1 cellular context compared by ENCODE assay signal in genomic region chr16:57128787-57129389, GRCh38.
TF ChIP-seq lines count a peak whose summit lies in the region.

No MANE protein-coding gene starts in this region.

TF ChIP-seq in H1, 55 proteins besides CTCF, POLR2A, EP300 and RAD21 (continued from another document):
- no peak for TF ChIP-seq SP2 (IDR thresholded peaks at IDR 0.05; ENCODE audit: low read length)
- no peak for TF ChIP-seq CTBP2 (IDR thresholded peaks at IDR 0.05; ENCODE audit: borderline replicate concordance, insufficient read depth, insufficient read length, low read length)
- TF ChIP-seq RNF2 (IDR thresholded peaks at IDR 0.05; ENCODE audit: borderline replicate concordance, low read depth, low read length, missing control alignments, poor library complexity, severe bottlenecking), result no peak
- TF ChIP-seq SIN3A (conservative IDR thresholded peaks at IDR 0.05 in 1 of 2, IDR thresholded peaks at IDR 0.05 in 1 of 2; ENCODE audit: low read depth in 1 of 2, low read length in 2 of 2), result no peak
- TF ChIP-seq KDM5A (IDR thresholded peaks at IDR 0.05; ENCODE audit: low read length), result no peak
- TF ChIP-seq KDM4A (IDR thresholded peaks at IDR 0.05; ENCODE audit: low read depth, low read length, severe bottlenecking), result no peak
- TF ChIP-seq CHD1 (IDR thresholded peaks at IDR 0.05; ENCODE audit: low read depth, low read length), result no peak
- TF ChIP-seq SRF (IDR thresholded peaks at IDR 0.05; ENCODE audit: low read depth, low read length), result no peak
- no peak for TF ChIP-seq HDAC6 (IDR thresholded peaks at IDR 0.05; ENCODE audit: low read depth, low read length)
TF ChIP-seq in H1: peak in this region for 0.
